ENCODE assay signal across 16 cellular contexts in genomic region chr15:69141286-69141701, GRCh38. TPM values are rescaled to one million over a fixed set of nuclear protein-coding genes. Genes with fewer than 3 reads are reported as not detected.
A peak's percentile ranks its signal among the peaks of the same experiment; 100 is the strongest.
DNase-seq lines count a peak whose midpoint lies in the region; ATAC-seq, FAIRE-seq and TF ChIP-seq lines count a peak whose summit lies in the region.
"Had no signal": no experiment of that assay in that cellular context is flagged by ENCODE, and none has a peak within 500 bp of the region (broad histone marks: within the 10 kb centered on the region; RNA-seq: fewer than 3 reads in every experiment).

No MANE protein-coding gene starts in this region.

- H3K27ac ChIP-seq in A549, result no peak overlapping the region
- H3K27ac ChIP-seq: ovary, uterus had no signal

- CTCF ChIA-PET in A549 (lab: Yijun Ruan, JAX), result interaction anchor here (0.8 to 4.2 kb wide), 12 partner anchors 8 to 106 kb away, joined by 3 to 18 read pairs (median 4); partner anchors contain the start of gene GLCE

- TF ChIP-seq POLR2A in A549 (IDR thresholded peaks at IDR 0.05; ENCODE audit: low read length), result no peak

- H3K4me3 ChIP-seq in A549, result no peak overlapping the region
- H3K4me3 ChIP-seq: ovary, uterus had no signal

- TF ChIP-seq RAD21 in A549 (conservative IDR thresholded peaks at IDR 0.05 in 1 of 2, IDR thresholded peaks at IDR 0.05 in 1 of 2), result peak in 1 of 2 experiments; percentile 7; a peak in 1 of 5 replicates

- H3K9me3 Mint-ChIP-seq in HFFc6, result no peaks in the 10 kb centered on the region
- H3K9me3 Mint-ChIP-seq in activated T-cell treated with anti-CD3 and anti-CD28 coated beads, Interleukin-2, amount 50 U/mL, for 24 hours, result no peaks in the 10 kb centered on the region

- no peak for TF ChIP-seq EP300 in A549 (IDR thresholded peaks at IDR 0.05)

- H3K27ac Mint-ChIP-seq in HFFc6, result no peak overlapping the region
- H3K27ac Mint-ChIP-seq in activated T-cell treated with anti-CD3 and anti-CD28 coated beads, Interleukin-2, amount 50 U/mL, for 24 hours, result no peak overlapping the region
- H3K27ac Mint-ChIP-seq: activated naive CD8-positive, alpha-beta T cell had no signal

- 37% methylated on average over 3 of the region's 3 CpGs for WGBS in A549 (ENCODE audit: missing lambda C conversion rate)

- H3K4me3 Mint-ChIP-seq in HFFc6, result no peak overlapping the region
- H3K4me3 Mint-ChIP-seq in activated T-cell treated with anti-CD3 and anti-CD28 coated beads, Interleukin-2, amount 50 U/mL, for 24 hours, result no peak overlapping the region
- H3K4me3 Mint-ChIP-seq: activated naive CD8-positive, alpha-beta T cell had no signal

- DNase-seq in A549 (ENCODE audit: low read depth in 1 of 2, low spot score in 1 of 2), result peak; percentile 60 to 63
- no peak for DNase-seq in HFFc6
- DNase-seq in SHP77 treated with DMSO at 0.1 percent for 48 hours (lab: John Stamatoyannopoulos, UW), result peak; percentile 38
- DNase-seq in kidney tubule cell (ENCODE audit: low spot score), result peak; percentile 25
- DNase-seq in ecto neural progenitor cell (ENCODE audit: low spot score), result no peak
- no peak for DNase-seq in activated T-cell treated with anti-CD3 and anti-CD28 coated beads, Interleukin-2, amount 50 U/mL, for 24 hours
- no peak for DNase-seq in left cardiac atrium
- DNase-seq: central memory CD4-positive, alpha-beta T cell; MV-4-11; NCI-H446; ovary; SIG-M5; uterus had no signal

- FAIRE-seq in A549 (lab: Jason Lieb, UNC), result no peak
- FAIRE-seq: G401.6 had no signal

- ATAC-seq in A549, result peak; percentile 72 to 87; a peak in 5 of 6 replicates
- ATAC-seq in HG02840 (IDR thresholded peaks at IDR 0.05; ENCODE audit: low FRiP score, unreplicated experiment), result no peak
- no peak for ATAC-seq in left cardiac atrium

- H3K36me3 Mint-ChIP-seq in HFFc6 (ENCODE audit: low read depth), result no peaks in the 10 kb centered on the region
- H3K36me3 Mint-ChIP-seq in activated T-cell treated with anti-CD3 and anti-CD28 coated beads, Interleukin-2, amount 50 U/mL, for 24 hours (ENCODE audit: low read depth), result no peaks in the 10 kb centered on the region
- H3K36me3 Mint-ChIP-seq: activated naive CD8-positive, alpha-beta T cell had no signal

- H3K4me2 ChIP-seq in A549, result peak overlapping the region; percentile 37

- peaks cover 9% of the 10 kb centered on the region for H3K4me1 ChIP-seq in A549
- H3K4me1 ChIP-seq: uterus had no signal

- TF ChIP-seq CTCF in A549 (IDR thresholded peaks at IDR 0.05) (no peak; the same call in 1 of the 3 replicates), HFFc6 (IDR thresholded peaks at IDR 0.05) (peak; percentile 58)

- H3K9me3 ChIP-seq in A549, result 0 out of 3 replicates have a peak, but pooled peaks cover 3% of the 10 kb centered on the region
- H3K9me3 ChIP-seq: ovary, uterus had no signal

- H3K4me1 Mint-ChIP-seq in HFFc6 (ENCODE audit: low read depth), result no peaks in the 10 kb centered on the region
- H3K4me1 Mint-ChIP-seq in activated T-cell treated with anti-CD3 and anti-CD28 coated beads, Interleukin-2, amount 50 U/mL, for 24 hours (ENCODE audit: low read depth), result no peaks in the 10 kb centered on the region

- POLR2A ChIA-PET in A549 (lab: Yijun Ruan, JAX), result interaction anchor here (0.8 kb wide), 1 partner anchor 19 kb away, joined by 3 read pairs; the partner anchor contains the start of gene GLCE

- intact Hi-C loops in left cardiac atrium (cut with DNase I), result no loop called here

- peaks cover 62% of the 10 kb centered on the region for H3K27me3 Mint-ChIP-seq in HFFc6 (ENCODE audit: insufficient read depth)
- H3K27me3 Mint-ChIP-seq in activated T-cell treated with anti-CD3 and anti-CD28 coated beads, Interleukin-2, amount 50 U/mL, for 24 hours, result peaks cover 63% of the 10 kb centered on the region

TF ChIP-seq in A549, 52 proteins besides CTCF, POLR2A, EP300 and RAD21:
- TF ChIP-seq FOSL2 (IDR thresholded peaks at IDR 0.05), result no peak
- TF ChIP-seq FOSL2 (CRISPR knock-in tag; IDR thresholded peaks at IDR 0.05), result 0 out of 2 replicates have a peak, but pooled peaks have one; percentile 10
- no peak for TF ChIP-seq EHMT2 (IDR thresholded peaks at IDR 0.05; ENCODE audit: low read depth)
- TF ChIP-seq CHD4 (IDR thresholded peaks at IDR 0.05; ENCODE audit: borderline replicate concordance), result no peak
- TF ChIP-seq CHD2 (IDR thresholded peaks at IDR 0.05; ENCODE audit: low read length, partially characterized antibody), result no peak
- no peak for TF ChIP-seq JUN (IDR thresholded peaks at IDR 0.05)
- TF ChIP-seq POLR2AphosphoS2 (conservative IDR thresholded peaks at IDR 0.05; ENCODE audit: low read length), result no peak
- TF ChIP-seq SMC3 (IDR thresholded peaks at IDR 0.05), result peak; percentile 40; the same call in 1 of the 3 replicates

RNA-seq across cellular contexts. Expression of gene GLCE, which starts 19.1 kb away (rescaled TPM):
- polyA plus RNA-seq in A549 (2011; rRNA removed) (41.8 TPM in 2 replicates), A549 (2017; fragmentation: RNase III; extraction: RNeasy Plus Mini Kit Qiagen cat#74134 plus additional on column Dnase treatment) (19.0 to 21.5 TPM (median 19.6 TPM) in 3 replicates)
- 13.2 and 14.5 TPM in 2 replicates for polyA plus RNA-seq in A549 (2012; cell fraction: cytosol; rRNA removed)
- 6.1 and 10.1 TPM in 2 replicates for polyA plus RNA-seq in A549 (2012; cell fraction: nucleus; rRNA removed)
- 21.5 and 22.8 TPM in 2 replicates for polyA minus RNA-seq in A549 (2011; rRNA and poly(A)+ RNA removed)
- 10 to 100 TPM; 13.2 to 20.6 (median 17.7) TPM for total RNA-seq in HFFc6 (2021; fragmentation: NEBNext Ultra II Directional; extraction: Animal tissue kit (Norgen Biotek cat#: 25700))
- total RNA-seq in left cardiac atrium, result 10 to 100 TPM in 1 of 2 donors, 1 to 10 TPM in 1; 9.2 to 11.1 TPM

Comparison
In these comparisons a context has a peak if more than half of its experiments do, and no peak if none do; other contexts are left out.
1. ATAC-seq: peak in A549 (2 of 2); none in HG02840 (single experiment) and left cardiac atrium (0 of 2).
2. DNase-seq: peak in A549 (2 of 2), SHP77 treated with DMSO at 0.1 percent for 48 hours (single experiment) and kidney tubule cell (single experiment); none in HFFc6 (single experiment), ecto neural progenitor cell (single experiment), activated T-cell treated with anti-CD3 and anti-CD28 coated beads, Interleukin-2, amount 50 U/mL, for 24 hours (single experiment) and left cardiac atrium (single experiment).